In the genomic region with DNA sequence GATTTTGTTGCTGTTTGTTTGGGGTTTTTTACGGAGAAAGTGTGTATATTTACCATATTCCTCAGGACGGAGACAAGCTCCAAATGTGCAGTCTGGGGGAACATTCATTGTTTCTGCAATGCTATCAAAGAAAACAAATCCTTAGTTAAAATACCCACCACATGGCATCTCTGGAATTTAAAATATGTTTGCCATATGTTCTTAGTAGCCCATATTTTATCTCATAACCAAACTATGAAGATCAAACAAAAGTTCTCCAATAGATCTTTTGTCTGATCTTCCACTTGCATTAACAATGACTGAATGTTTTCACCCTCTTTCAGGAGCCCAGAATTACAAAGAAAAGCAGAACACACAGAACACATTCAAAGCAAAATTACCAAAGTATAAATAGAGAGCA, we compare ENCODE assay signal across 25 cellular contexts. TPM values are rescaled to one million over a fixed set of nuclear protein-coding genes. Genes with fewer than 3 reads are reported as not detected.
A peak's percentile ranks its signal among the peaks of the same experiment; 100 is the strongest.
DNase-seq lines count a peak whose midpoint lies in the region; ATAC-seq, FAIRE-seq and TF ChIP-seq lines count a peak whose summit lies in the region.
"Had no signal": no experiment of that assay in that cellular context is flagged by ENCODE, and none has a peak within 500 bp of the region (broad histone marks: within the 10 kb centered on the region; RNA-seq: fewer than 3 reads in every experiment).

No MANE protein-coding gene starts in this region.

- H3K36me3 Mint-ChIP-seq in activated naive CD4-positive, alpha-beta T cell treated with anti-CD3 and anti-CD28 coated beads for 36 hours (ENCODE audit: low read depth), result no peaks in the 10 kb centered on the region
- H3K36me3 Mint-ChIP-seq in activated naive CD8-positive, alpha-beta T cell treated with anti-CD3 and anti-CD28 coated beads for 36 hours, result no peaks in the 10 kb centered on the region
- H3K36me3 Mint-ChIP-seq: CD14-positive monocyte; stimulated activated memory B cell treated with anti-CD40 and anti-IgM and Interleukin-4, amounts not matched to agents 10 μg/mL and 1 μg/mL and 100 μg/mL, for 72 hours; WTC11 had no signal

- WGBS in HepG2 (ENCODE audit: low lambda C conversion rate), result 0% methylated on average over 2 of the region's 2 CpGs
- WGBS in right lobe of liver (ENCODE audit: insufficient coverage, low coverage, low lambda C conversion rate, missing lambda C conversion rate), result 48% methylated on average over 2 of the region's 2 CpGs

- H3K27ac ChIP-seq in HepG2 (ENCODE audit: extremely low read length, insufficient read depth, low read length) (no peak overlapping the region), right lobe of liver (no peak overlapping the region)
- H3K27ac ChIP-seq: spleen, tibial nerve had no signal

- H3K4me3 Mint-ChIP-seq in activated naive CD4-positive, alpha-beta T cell treated with anti-CD3 and anti-CD28 coated beads for 36 hours, result no peak overlapping the region
- H3K4me3 Mint-ChIP-seq in activated naive CD8-positive, alpha-beta T cell treated with anti-CD3 and anti-CD28 coated beads for 36 hours, result no peak overlapping the region
- H3K4me3 Mint-ChIP-seq: activated CD4-positive, alpha-beta memory T cell treated with anti-CD3 and anti-CD28 coated beads, Interleukin-2, amount 10 ng/mL, durations not matched to agents 7 days and 5 days; activated naive CD4-positive, alpha-beta T cell treated with anti-CD3 and anti-CD28 coated beads, Interleukin-2, amount 50 U/mL, for 24 hours; activated T-cell treated with anti-CD3 and anti-CD28 coated beads, Interleukin-2, amount 50 U/mL, for 4 hours; CD14-positive monocyte; stimulated activated memory B cell treated with anti-CD40 and anti-IgM and Interleukin-4, amounts not matched to agents 10 μg/mL and 1 μg/mL and 100 μg/mL, for 72 hours; WTC11 had no signal

- no peak; the same call in 2 of the 3 replicates for ATAC-seq in HepG2
- ATAC-seq in right lobe of liver, result no peak
- ATAC-seq: activated T-cell treated with anti-CD3 and anti-CD28 coated beads, Interleukin-2, amount 50 U/mL, for 4 hours; stimulated activated memory B cell treated with anti-CD40 and anti-IgM and Interleukin-4, amounts not matched to agents 10 μg/mL and 1 μg/mL and 100 μg/mL, for 72 hours; WTC11 had no signal

- in situ Hi-C loops in HepG2 (cut with HindIII; ENCODE audit: extremely low pct_ligation_motif_present, low pct_unique_long_range_greater_than_20kb), result no loop called here
- in situ Hi-C loops in GM13977 (cut with MboI; ENCODE audit: low pct_unique_long_range_greater_than_20kb, low sequenced_read_pairs, unreplicated experiment), result no loop called here

- no peaks in the 10 kb centered on the region for H4K20me1 ChIP-seq in HepG2 (ENCODE audit: insufficient read depth, low read length)

- H3K9me3 ChIP-seq in HepG2 (ENCODE audit: low read length) (no peaks in the 10 kb centered on the region), right lobe of liver (no peaks in the 10 kb centered on the region)
- H3K9me3 ChIP-seq: spleen, tibial nerve had no signal

- POLR2A ChIA-PET in HepG2 (lab: Yijun Ruan, JAX), result no interaction called here

- H3K9ac ChIP-seq in HepG2 (ENCODE audit: insufficient read depth, low read depth, low read length), result no peak overlapping the region

- no peaks in the 10 kb centered on the region for H3K27me3 Mint-ChIP-seq in activated naive CD4-positive, alpha-beta T cell treated with anti-CD3 and anti-CD28 coated beads for 36 hours (ENCODE audit: low read depth)
- no peaks in the 10 kb centered on the region for H3K27me3 Mint-ChIP-seq in activated naive CD8-positive, alpha-beta T cell treated with anti-CD3 and anti-CD28 coated beads for 36 hours
- H3K27me3 Mint-ChIP-seq: activated naive CD4-positive, alpha-beta T cell treated with anti-CD3 and anti-CD28 coated beads, Interleukin-2, amount 50 U/mL, for 24 hours; stimulated activated memory B cell treated with anti-CD40 and anti-IgM and Interleukin-4, amounts not matched to agents 10 μg/mL and 1 μg/mL and 100 μg/mL, for 72 hours had no signal

- TF ChIP-seq CTCF in HepG2 (CRISPR knock-in tag; IDR thresholded peaks at IDR 0.05), result no peak
- TF ChIP-seq CTCF in right lobe of liver (IDR thresholded peaks at IDR 0.05), result no peak
- no peak for TF ChIP-seq CTCF in GM13977 (IDR thresholded peaks at IDR 0.05; ENCODE audit: extremely low read depth, insufficient read depth, missing control alignments)

- CTCF ChIA-PET in HepG2 (lab: Yijun Ruan, JAX; ENCODE audit: low intra/inter-chr PET ratio, low total read pairs), result no interaction called here
- CTCF ChIA-PET in activated naive CD4-positive, alpha-beta T cell treated with anti-CD3 and anti-CD28 coated beads for 36 hours (lab: Charles Lee), result interaction anchor here (1.1 kb wide), 1 partner anchor 13 kb away, joined by 3 read pairs; no protein-coding TSS in a partner anchor

- no peak overlapping the region for H3K27ac Mint-ChIP-seq in activated naive CD4-positive, alpha-beta T cell treated with anti-CD3 and anti-CD28 coated beads for 36 hours
- H3K27ac Mint-ChIP-seq in activated naive CD8-positive, alpha-beta T cell treated with anti-CD3 and anti-CD28 coated beads for 36 hours, result no peak overlapping the region
- H3K27ac Mint-ChIP-seq: activated CD4-positive, alpha-beta memory T cell treated with anti-CD3 and anti-CD28 coated beads, Interleukin-2, amount 10 ng/mL, durations not matched to agents 7 days and 5 days; activated naive CD4-positive, alpha-beta T cell treated with anti-CD3 and anti-CD28 coated beads, Interleukin-2, amount 50 U/mL, for 24 hours; CD14-positive monocyte; stimulated activated memory B cell treated with anti-CD40 and anti-IgM and Interleukin-4, amounts not matched to agents 10 μg/mL and 1 μg/mL and 100 μg/mL, for 72 hours; WTC11 had no signal

- 0 out of 2 replicates have a peak overlapping the region, but pooled peaks have one; percentile 5 for H3K4me2 ChIP-seq in HepG2 (ENCODE audit: low read depth, low read length)

- no TSS peak for BruUV-seq in HepG2 (replicated peaks; lab: Mats Ljungman, UMichigan)

- no peak for TF ChIP-seq RAD21 in HepG2 (CRISPR knock-in tag; IDR thresholded peaks at IDR 0.05)

- TF ChIP-seq POLR2A in HepG2 (IDR thresholded peaks at IDR 0.05; ENCODE audit: insufficient read depth in 1 of 2, low read depth in 2 of 2, low read length in 2 of 2) (no peak), right lobe of liver (IDR thresholded peaks at IDR 0.05) (no peak)

- H3K4me3 ChIP-seq in HepG2 (replicated peaks in 1 of 3; ENCODE audit: insufficient read depth in 1 of 3, low read depth in 2 of 3, low read length in 3 of 3) (no peak overlapping the region; a peak in 1 of 6 replicates), right lobe of liver (no peak overlapping the region)
- H3K4me3 ChIP-seq: spleen, tibial nerve had no signal

- no peak for FAIRE-seq in HepG2 (lab: Jason Lieb, UNC)
- FAIRE-seq: A204.1 had no signal

- TF ChIP-seq EP300 in HepG2 (IDR thresholded peaks at IDR 0.05; ENCODE audit: low read depth in 2 of 2, low read length in 2 of 2) (no peak), HepG2 (CRISPR knock-in tag; IDR thresholded peaks at IDR 0.05; ENCODE audit: borderline replicate concordance) (no peak)

- no peak overlapping the region for H2AFZ ChIP-seq in HepG2 (ENCODE audit: low read length)

- DNase-seq in HepG2 (ENCODE audit: low spot score) (peak; percentile 73), right lobe of liver (no peak), amniotic epithelial cell (ENCODE audit: low read depth) (peak; percentile 33), iris pigment epithelial cell (ENCODE audit: low read depth) (peak; percentile 25), NCI-H524 (lab: John Stamatoyannopoulos, UW) (no peak), GM13977 (ENCODE audit: low spot score) (no peak)
- no peak for DNase-seq in activated naive CD4-positive, alpha-beta T cell treated with anti-CD3 and anti-CD28 coated beads for 36 hours
- DNase-seq in activated naive CD8-positive, alpha-beta T cell treated with anti-CD3 and anti-CD28 coated beads for 36 hours, result no peak
- DNase-seq: activated CD4-positive, alpha-beta memory T cell treated with anti-CD3 and anti-CD28 coated beads, Interleukin-2, amount 10 ng/mL, durations not matched to agents 7 days and 5 days; activated T-cell treated with anti-CD3 and anti-CD28 coated beads, Interleukin-2, amount 50 U/mL, for 4 hours; caudate nucleus; DMS79; effector CD4-positive, alpha-beta T cell; NCI-H1694; NCI-H2227 treated with DMSO at 0.1 percent for 48 hours; NK-92 treated with Interleukin-12 subunit alpha and Interleukin-12 subunit beta, amount 100 ng/mL, for 24 hours; posterior cingulate gyrus; spleen; T-helper 2 cell had no signal

- intact Hi-C loops in HepG2 (cut with micrococcal nuclease; ENCODE audit: unreplicated experiment) (no loop called here), right lobe of liver (cut with DNase I) (no loop called here)
- intact Hi-C loops in activated naive CD4-positive, alpha-beta T cell treated with anti-CD3 and anti-CD28 coated beads for 36 hours (cut with micrococcal nuclease), result no loop called here

- no peaks in the 10 kb centered on the region for H3K36me3 ChIP-seq in HepG2 (replicated peaks in 1 of 2; ENCODE audit: control insufficient read depth in 1 of 2, insufficient read depth in 2 of 2, low read length in 2 of 2)
- no peaks in the 10 kb centered on the region for H3K36me3 ChIP-seq in right lobe of liver
- H3K36me3 ChIP-seq: spleen had no signal

- H3K27me3 ChIP-seq in HepG2 (ENCODE audit: control insufficient read depth in 1 of 2, insufficient read depth in 2 of 2, low read length in 2 of 2) (no peaks in the 10 kb centered on the region), right lobe of liver (no peaks in the 10 kb centered on the region)
- H3K27me3 ChIP-seq: spleen, tibial nerve had no signal

- H3K9me3 Mint-ChIP-seq in activated naive CD4-positive, alpha-beta T cell treated with anti-CD3 and anti-CD28 coated beads for 36 hours, result no peaks in the 10 kb centered on the region
- no peaks in the 10 kb centered on the region for H3K9me3 Mint-ChIP-seq in activated naive CD8-positive, alpha-beta T cell treated with anti-CD3 and anti-CD28 coated beads for 36 hours
- H3K9me3 Mint-ChIP-seq: activated CD4-positive, alpha-beta memory T cell treated with anti-CD3 and anti-CD28 coated beads, Interleukin-2, amount 10 ng/mL, durations not matched to agents 7 days and 5 days; activated naive CD4-positive, alpha-beta T cell treated with anti-CD3 and anti-CD28 coated beads, Interleukin-2, amount 50 U/mL, for 24 hours; activated T-cell treated with anti-CD3 and anti-CD28 coated beads, Interleukin-2, amount 50 U/mL, for 4 hours; stimulated activated memory B cell treated with anti-CD40 and anti-IgM and Interleukin-4, amounts not matched to agents 10 μg/mL and 1 μg/mL and 100 μg/mL, for 72 hours; WTC11 had no signal

- no peaks in the 10 kb centered on the region for H3K79me2 ChIP-seq in HepG2 (ENCODE audit: insufficient read depth, low read length)

- H3K4me1 Mint-ChIP-seq in activated naive CD4-positive, alpha-beta T cell treated with anti-CD3 and anti-CD28 coated beads for 36 hours (ENCODE audit: low read depth), result no peaks in the 10 kb centered on the region
- H3K4me1 Mint-ChIP-seq in activated naive CD8-positive, alpha-beta T cell treated with anti-CD3 and anti-CD28 coated beads for 36 hours, result no peaks in the 10 kb centered on the region
- H3K4me1 Mint-ChIP-seq: activated CD4-positive, alpha-beta memory T cell treated with anti-CD3 and anti-CD28 coated beads, Interleukin-2, amount 10 ng/mL, durations not matched to agents 7 days and 5 days; activated naive CD4-positive, alpha-beta T cell treated with anti-CD3 and anti-CD28 coated beads, Interleukin-2, amount 50 U/mL, for 24 hours; stimulated activated memory B cell treated with anti-CD40 and anti-IgM and Interleukin-4, amounts not matched to agents 10 μg/mL and 1 μg/mL and 100 μg/mL, for 72 hours had no signal

- H3K4me1 ChIP-seq in HepG2 (ENCODE audit: insufficient read depth, low read length) (peaks cover 25% of the 10 kb centered on the region), right lobe of liver (peaks cover 0 to 35% (median 9%) of the 10 kb centered on the region in 4 donors)
- H3K4me1 ChIP-seq: tibial nerve had no signal

RNA-seq across cellular contexts. Expression of a gene that starts 35.3 kb away (rescaled TPM):
- total RNA-seq in HepG2 (2016; rRNA removed; fragmentation: Illumina TruSeq; extraction: Trizol) (0.15 TPM in 1 of 2 replicates, not detected in the other), right lobe of liver (1 to 10 TPM in 1 of 6 experiments, under 1 TPM in 1, not detected in 4; 0.70 to 1.3 TPM)
- total RNA-seq in HepG2 (2016; cell fraction: cytosol; rRNA removed; fragmentation: Illumina TruSeq; extraction: Trizol; ENCODE audit: low read depth), result not detected in 2 replicates
- total RNA-seq in HepG2 (2016; cell fraction: insoluble cytoplasmic fraction; rRNA removed; fragmentation: Illumina TruSeq; extraction: Trizol), result 0.35 and 0.40 TPM in 2 replicates
- total RNA-seq in HepG2 (2016; cell fraction: membrane; rRNA removed; fragmentation: Illumina TruSeq; extraction: Trizol), result 0.24 TPM in 1 of 2 replicates, not detected in the other
- 0.50 TPM in 1 of 2 replicates, not detected in the other for total RNA-seq in HepG2 (2016; cell fraction: nucleus; rRNA removed; fragmentation: Illumina TruSeq; extraction: Trizol)
- 0.42 and 0.69 TPM in 2 replicates for polyA plus RNA-seq in HepG2 (2011; rRNA removed)
- 0.38 TPM in 1 of 2 replicates, not detected in the other for polyA plus RNA-seq in HepG2 (2011; cell fraction: cytosol; rRNA removed)
- 0.14 and 1.0 TPM in 2 replicates for polyA plus RNA-seq in HepG2 (2011; cell fraction: nucleus; rRNA removed)
- polyA plus RNA-seq in HepG2 (2012), result 1.1 TPM in 1 of 2 replicates, not detected in the other
- polyA plus RNA-seq in HepG2 (2016; cell fraction: cytosol; fragmentation: Illumina TruSeq; extraction: Trizol; ENCODE audit: low read depth), result 0.28 TPM in 1 of 2 replicates, not detected in the other
- polyA plus RNA-seq in HepG2 (2016; cell fraction: insoluble cytoplasmic fraction; fragmentation: Illumina TruSeq; extraction: Trizol; ENCODE audit: low read depth), result 0.75 TPM in 1 of 2 replicates, not detected in the other
- polyA plus RNA-seq in HepG2 (2016; cell fraction: membrane; fragmentation: Illumina TruSeq; extraction: Trizol; ENCODE audit: low read depth), result not detected in 2 replicates
- polyA plus RNA-seq in HepG2 (2016; cell fraction: nucleus; fragmentation: Illumina TruSeq; extraction: Trizol; ENCODE audit: insufficient read depth, low read depth), result not detected in 2 replicates
- polyA minus RNA-seq in HepG2 (2011; rRNA and poly(A)+ RNA removed; ENCODE audit: low replicate concordance), result 3.6 and 4.1 TPM in 2 replicates
- 1.2 TPM in 1 of 2 replicates, not detected in the other for polyA minus RNA-seq in HepG2 (2011; cell fraction: cytosol; rRNA and poly(A)+ RNA removed)
- polyA minus RNA-seq in HepG2 (2011; cell fraction: nucleus; rRNA and poly(A)+ RNA removed), result 3.5 and 6.1 TPM in 2 replicates
- 1 to 10 TPM in 1 of 2 experiments, under 1 TPM in 1; 0.55 to 1.2 TPM for total RNA-seq in activated naive CD4-positive, alpha-beta T cell treated with anti-CD3 and anti-CD28 coated beads for 36 hours
- total RNA-seq in activated naive CD8-positive, alpha-beta T cell treated with anti-CD3 and anti-CD28 coated beads for 36 hours, result under 1 TPM; 0.50 to 0.87 TPM

RNA-seq across cellular contexts. Expression of a gene that starts 48.2 kb away (rescaled TPM):
- total RNA-seq in HepG2 (2016; rRNA removed; fragmentation: Illumina TruSeq; extraction: Trizol) (27.1 and 29.3 TPM in 2 replicates), right lobe of liver (10 to 100 TPM; 23.9 to 44.1 (median 30.8) TPM)
- 7.2 and 7.8 TPM in 2 replicates for total RNA-seq in HepG2 (2016; cell fraction: cytosol; rRNA removed; fragmentation: Illumina TruSeq; extraction: Trizol; ENCODE audit: low read depth)
- total RNA-seq in HepG2 (2016; cell fraction: insoluble cytoplasmic fraction; rRNA removed; fragmentation: Illumina TruSeq; extraction: Trizol), result 28.1 and 29.7 TPM in 2 replicates
- total RNA-seq in HepG2 (2016; cell fraction: membrane; rRNA removed; fragmentation: Illumina TruSeq; extraction: Trizol), result 17.7 and 19.4 TPM in 2 replicates
- total RNA-seq in HepG2 (2016; cell fraction: nucleus; rRNA removed; fragmentation: Illumina TruSeq; extraction: Trizol), result 22.2 and 30.9 TPM in 2 replicates
- 13.5 and 16.0 TPM in 2 replicates for polyA plus RNA-seq in HepG2 (2011; rRNA removed)
- 10.8 and 15.7 TPM in 2 replicates for polyA plus RNA-seq in HepG2 (2011; cell fraction: cytosol; rRNA removed)
- 9.6 and 10.9 TPM in 2 replicates for polyA plus RNA-seq in HepG2 (2011; cell fraction: nucleus; rRNA removed)
- 27.0 and 29.9 TPM in 2 replicates for polyA plus RNA-seq in HepG2 (2012)
- polyA plus RNA-seq in HepG2 (2016; cell fraction: cytosol; fragmentation: Illumina TruSeq; extraction: Trizol; ENCODE audit: low read depth), result 4.6 and 5.0 TPM in 2 replicates
- 37.8 and 40.1 TPM in 2 replicates for polyA plus RNA-seq in HepG2 (2016; cell fraction: insoluble cytoplasmic fraction; fragmentation: Illumina TruSeq; extraction: Trizol; ENCODE audit: low read depth)
- 12.8 and 13.1 TPM in 2 replicates for polyA plus RNA-seq in HepG2 (2016; cell fraction: membrane; fragmentation: Illumina TruSeq; extraction: Trizol; ENCODE audit: low read depth)
- 26.3 and 28.6 TPM in 2 replicates for polyA plus RNA-seq in HepG2 (2016; cell fraction: nucleus; fragmentation: Illumina TruSeq; extraction: Trizol; ENCODE audit: insufficient read depth, low read depth)
- 9.5 and 10.5 TPM in 2 replicates for polyA minus RNA-seq in HepG2 (2011; rRNA and poly(A)+ RNA removed; ENCODE audit: low replicate concordance)
- polyA minus RNA-seq in HepG2 (2011; cell fraction: cytosol; rRNA and poly(A)+ RNA removed), result 21.7 and 23.8 TPM in 2 replicates
- polyA minus RNA-seq in HepG2 (2011; cell fraction: nucleus; rRNA and poly(A)+ RNA removed), result 51.0 and 64.8 TPM in 2 replicates
- 10 to 100 TPM; 46.4 to 47.5 TPM for total RNA-seq in activated naive CD4-positive, alpha-beta T cell treated with anti-CD3 and anti-CD28 coated beads for 36 hours
- total RNA-seq in activated naive CD8-positive, alpha-beta T cell treated with anti-CD3 and anti-CD28 coated beads for 36 hours, result 10 to 100 TPM; 54.2 to 56.0 TPM

Comparison
In these comparisons a context has a peak if more than half of its experiments do, and no peak if none do; other contexts are left out.
1. DNase-seq: peak in HepG2 (single experiment), amniotic epithelial cell (single experiment) and iris pigment epithelial cell (single experiment); none in right lobe of liver (0 of 3), NCI-H524 (0 of 2), activated naive CD4-positive, alpha-beta T cell treated with anti-CD3 and anti-CD28 coated beads for 36 hours (single experiment), GM13977 (single experiment) and activated naive CD8-positive, alpha-beta T cell treated with anti-CD3 and anti-CD28 coated beads for 36 hours (single experiment).